In the genomic region with DNA sequence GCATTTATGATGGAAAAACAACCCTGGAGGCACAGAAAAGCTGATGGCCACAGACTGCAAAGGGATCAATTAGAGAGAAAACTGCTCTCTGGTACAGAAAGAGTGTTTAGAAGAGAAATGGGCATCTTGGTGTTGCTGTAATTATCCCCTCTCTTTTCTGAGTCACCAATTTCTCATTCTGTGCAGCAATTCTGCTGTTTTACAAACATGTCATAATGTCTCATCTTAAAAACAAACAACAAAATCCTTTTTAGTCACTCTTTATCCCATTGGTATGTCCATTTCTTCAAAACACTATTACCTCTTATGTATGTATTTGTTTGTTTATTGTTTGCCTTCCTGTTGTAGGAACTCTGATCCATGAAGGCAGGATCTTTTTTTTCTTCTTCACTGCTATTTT, we compare ENCODE assay signal across 23 cellular contexts.
DNase-seq lines count a peak whose midpoint lies in the region; ATAC-seq, FAIRE-seq and TF ChIP-seq lines count a peak whose summit lies in the region.
"Had no signal": no experiment of that assay in that cellular context is flagged by ENCODE, and none has a peak within 500 bp of the region (broad histone marks: within the 10 kb centered on the region; RNA-seq: fewer than 3 reads in every experiment).

No MANE protein-coding gene starts in this region.

- H3K4me3 Mint-ChIP-seq in Calu3 (ENCODE audit: low read depth, unreplicated experiment) = no peak overlapping the region
- H3K4me3 Mint-ChIP-seq: CD14-positive monocyte had no signal

- H3K4me1 Mint-ChIP-seq in Calu3 (ENCODE audit: low read depth, unreplicated experiment) = peaks cover 11% of the 10 kb centered on the region

- H3K4me1 ChIP-seq in HepG2 (ENCODE audit: insufficient read depth, low read length) (peaks cover 82% of the 10 kb centered on the region), right lobe of liver (peaks cover 0 to 11% (median 4%) of the 10 kb centered on the region in 4 donors), adipocyte (ENCODE audit: control insufficient read depth, insufficient read depth, low read length) (peaks cover 46% of the 10 kb centered on the region)
- H3K4me1 ChIP-seq: BE2C had no signal

- TF ChIP-seq CTCF in HepG2 (CRISPR knock-in tag; IDR thresholded peaks at IDR 0.05) = no peak
- TF ChIP-seq CTCF in right lobe of liver (IDR thresholded peaks at IDR 0.05) = no peak
- TF ChIP-seq CTCF in fibroblast of villous mesenchyme (IDR thresholded peaks at IDR 0.05; ENCODE audit: insufficient read depth, low read depth, low read length) = no peak
- TF ChIP-seq CTCF in Calu3 (IDR thresholded peaks at IDR 0.05; ENCODE audit: unreplicated experiment) = no peak

- H3K9me3 Mint-ChIP-seq in Calu3 (ENCODE audit: low read depth, unreplicated experiment) = peaks cover 3% of the 10 kb centered on the region

- H3K36me3 ChIP-seq in HepG2 (replicated peaks in 1 of 2; ENCODE audit: control insufficient read depth in 1 of 2, insufficient read depth in 2 of 2, low read length in 2 of 2) (no peaks in the 10 kb centered on the region), right lobe of liver (no peaks in the 10 kb centered on the region), adipocyte (ENCODE audit: control insufficient read depth, insufficient read depth, low read length, severe bottlenecking) (peaks cover 11% of the 10 kb centered on the region)
- H3K36me3 ChIP-seq: BE2C had no signal

- in situ Hi-C loops in HepG2 (cut with HindIII; ENCODE audit: extremely low pct_ligation_motif_present, low pct_unique_long_range_greater_than_20kb) = loop anchor here (5.0 kb wide), 2 partner anchors 77 to 112 kb away; no protein-coding TSS in a partner anchor

- TF ChIP-seq EP300 in HepG2 (IDR thresholded peaks at IDR 0.05; ENCODE audit: low read depth in 2 of 2, low read length in 2 of 2) = no peak
- TF ChIP-seq EP300 in HepG2 (CRISPR knock-in tag; IDR thresholded peaks at IDR 0.05; ENCODE audit: borderline replicate concordance) = no peak

- intact Hi-C loops in HepG2 (cut with micrococcal nuclease; ENCODE audit: unreplicated experiment) (no loop called here), right lobe of liver (cut with DNase I) (no loop called here), Calu3 (cut with micrococcal nuclease; ENCODE audit: unreplicated experiment) (loop anchor here (5.0 kb wide), 1 partner anchor 43 kb away; no protein-coding TSS in a partner anchor)

- H3K27me3 ChIP-seq in HepG2 (ENCODE audit: control insufficient read depth in 1 of 2, insufficient read depth in 2 of 2, low read length in 2 of 2) = no peaks in the 10 kb centered on the region
- no peaks in the 10 kb centered on the region for H3K27me3 ChIP-seq in right lobe of liver
- no peaks in the 10 kb centered on the region for H3K27me3 ChIP-seq in adipocyte (replicated peaks; ENCODE audit: control insufficient read depth, insufficient read depth, low read length)
- H3K27me3 ChIP-seq: BE2C had no signal

- FAIRE-seq in HepG2 (lab: Jason Lieb, UNC) (no peak), frontal cortex (lab: Jason Lieb, UNC) (no peak)
- FAIRE-seq: D721Med, GM18507, HTR-8/SVneo had no signal

- no peak overlapping the region for H3K27ac ChIP-seq in HepG2 (ENCODE audit: extremely low read length, insufficient read depth, low read length)
- no peak overlapping the region for H3K27ac ChIP-seq in right lobe of liver
- H3K27ac ChIP-seq: 22Rv1, RWPE1 had no signal

- TF ChIP-seq RAD21 in HepG2 (CRISPR knock-in tag; IDR thresholded peaks at IDR 0.05) = no peak

- CTCF ChIA-PET in HepG2 (lab: Yijun Ruan, JAX; ENCODE audit: low intra/inter-chr PET ratio, low total read pairs) (no interaction called here), Calu3 (lab: Charles Lee) (no interaction called here)

- H3K27me3 Mint-ChIP-seq in Calu3 (ENCODE audit: unreplicated experiment) = no peaks in the 10 kb centered on the region

- H3K79me2 ChIP-seq in HepG2 (ENCODE audit: insufficient read depth, low read length) = no peaks in the 10 kb centered on the region

- H4K20me1 ChIP-seq in HepG2 (ENCODE audit: insufficient read depth, low read length) = no peaks in the 10 kb centered on the region

- H3K9ac ChIP-seq in HepG2 (ENCODE audit: insufficient read depth, low read depth, low read length) (no peak overlapping the region), adipocyte (ENCODE audit: low read length) (no peak overlapping the region)

- POLR2A ChIA-PET in HepG2 (lab: Yijun Ruan, JAX) = no interaction called here

- DNase-seq in HepG2 (ENCODE audit: low spot score) (no peak), right lobe of liver (no peak), adipocyte (ENCODE audit: low read depth) (peak; percentile 47), fibroblast of villous mesenchyme (ENCODE audit: low read depth) (peak; percentile 29), Calu3 (no peak), midbrain (lab: John Stamatoyannopoulos, UW) (no peak), frontal cortex (ENCODE audit: low spot score in 2 of 2) (no peak)
- DNase-seq: ACHN, BE2C, H7, KG1, MM.1S, NCI-H2029 treated with DMSO at 0.1 percent for 48 hours, NCI-H446 treated with DMSO at 0.1 percent for 48 hours, NCI-H526, SHP77 treated with DMSO at 0.1 percent for 48 hours had no signal

- no peak for ATAC-seq in HepG2
- no peak for ATAC-seq in right lobe of liver
- ATAC-seq in HG03571 (IDR thresholded peaks at IDR 0.05; ENCODE audit: unreplicated experiment) = no peak

- TF ChIP-seq POLR2A in HepG2 (IDR thresholded peaks at IDR 0.05; ENCODE audit: insufficient read depth in 1 of 2, low read depth in 2 of 2, low read length in 2 of 2) (no peak), right lobe of liver (IDR thresholded peaks at IDR 0.05) (no peak)

- H2AFZ ChIP-seq in HepG2 (ENCODE audit: low read length) = no peak overlapping the region

- H3K4me3 ChIP-seq in HepG2 (replicated peaks in 1 of 3; ENCODE audit: insufficient read depth in 1 of 3, low read depth in 2 of 3, low read length in 3 of 3) (no peak overlapping the region), right lobe of liver (no peak overlapping the region), adipocyte (ENCODE audit: low read length) (no peak overlapping the region), fibroblast of villous mesenchyme (ENCODE audit: low read depth, low read length) (no peak overlapping the region)

- no peak overlapping the region for H3K27ac Mint-ChIP-seq in Calu3 (ENCODE audit: unreplicated experiment)

- no peak overlapping the region for H3K4me2 ChIP-seq in HepG2 (ENCODE audit: low read depth, low read length)

- H3K36me3 Mint-ChIP-seq in Calu3 (ENCODE audit: insufficient read depth, unreplicated experiment) = peaks cover 5% of the 10 kb centered on the region

- BruUV-seq in HepG2 (replicated peaks; lab: Mats Ljungman, UMichigan) (no TSS peak), Calu3 (replicated peaks; lab: Mats Ljungman, UMichigan) (no TSS peak)

- H3K9me3 ChIP-seq in HepG2 (ENCODE audit: low read length) (peaks cover 29% of the 10 kb centered on the region), right lobe of liver (no peaks in the 10 kb centered on the region), adipocyte (ENCODE audit: control insufficient read depth, low read length) (peaks cover 11% of the 10 kb centered on the region)
- H3K9me3 ChIP-seq: BE2C had no signal

TF ChIP-seq in HepG2, 621 proteins besides CTCF, POLR2A, EP300 and RAD21:
- no peak for TF ChIP-seq ZNF790 (CRISPR knock-in tag; IDR thresholded peaks at IDR 0.05; ENCODE audit: borderline replicate concordance)
- TF ChIP-seq FOXP1 (IDR thresholded peaks at IDR 0.05) = no peak
- 0 out of 2 replicates have a peak, but pooled peaks have one; percentile 10 for TF ChIP-seq FOXP1 (CRISPR knock-in tag; IDR thresholded peaks at IDR 0.05)

Comparison
In these comparisons a context has a peak if more than half of its experiments do, and no peak if none do; other contexts are left out.
1. DNase-seq: peak in adipocyte (single experiment) and fibroblast of villous mesenchyme (single experiment); none in HepG2 (single experiment), right lobe of liver (0 of 3), Calu3 (single experiment), midbrain (single experiment) and frontal cortex (0 of 2).